Comparison of ENCODE assay signal across 8 cellular contexts in the genomic region with DNA sequence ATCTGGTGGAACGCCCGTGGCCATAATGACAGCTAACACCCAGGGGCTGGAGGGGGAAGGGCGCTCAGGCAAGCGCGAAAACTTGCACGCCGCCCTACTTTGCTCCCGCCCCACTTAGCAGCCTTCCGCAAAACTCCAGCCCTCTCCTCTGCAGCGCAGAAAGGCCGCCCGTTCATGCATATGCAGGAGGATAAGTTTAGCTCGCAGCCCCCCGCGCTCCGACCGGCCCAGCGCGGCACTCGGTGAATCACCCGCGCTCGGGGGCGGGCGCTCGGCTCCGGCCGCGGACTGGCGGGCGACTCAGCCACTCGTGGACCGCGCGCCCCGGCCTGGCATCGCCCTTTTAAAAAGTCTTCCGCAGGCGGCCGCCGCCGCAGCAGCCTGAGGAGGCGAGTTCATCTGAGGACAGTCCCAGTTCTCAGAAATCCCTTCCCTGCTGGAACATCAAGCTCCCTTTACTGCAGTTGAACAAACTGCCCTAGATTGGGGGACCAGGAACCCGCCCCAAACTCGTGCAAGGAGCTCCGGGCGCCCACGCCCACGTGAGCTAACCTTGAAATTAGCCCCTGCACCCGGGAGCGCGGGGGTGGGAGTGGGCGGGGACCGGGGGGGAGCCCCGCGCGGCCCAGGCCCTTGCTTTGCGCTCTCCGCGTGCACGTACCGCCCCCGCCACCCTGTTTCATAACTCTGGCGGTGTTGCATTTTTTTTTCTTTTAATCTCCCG. TPM values are rescaled to one million over a fixed set of nuclear protein-coding genes. Genes with fewer than 3 reads are reported as not detected.
DNase-seq lines count a peak whose midpoint lies in the region; ATAC-seq and TF ChIP-seq lines count a peak whose summit lies in the region.

No MANE protein-coding gene starts in this region.

- peak overlapping the region; percentile 87 for H3K9ac ChIP-seq in DND-41 (ENCODE audit: low read depth, low read length)

- no peaks in the 10 kb centered on the region; the same call in 2 of the 3 replicates for H3K9me3 Mint-ChIP-seq in GM23338
- no peaks in the 10 kb centered on the region for H3K9me3 Mint-ChIP-seq in natural killer cell treated with Interleukin-12 subunit alpha and Interleukin-12 subunit beta and Interleukin-15 and Interleukin-18, amount 100 ng/mL, for 72 hours

- 0 out of 2 replicates have a peak, but pooled peaks cover 1% of the 10 kb centered on the region for H3F3A ChIP-seq in GM23338 (replicated peaks; ENCODE audit: low read depth)

- H3K4me1 Mint-ChIP-seq in GM23338: peaks cover 26% of the 10 kb centered on the region
- peaks cover 37 to 46% of the 10 kb centered on the region in 2 donors for H3K4me1 Mint-ChIP-seq in natural killer cell treated with Interleukin-12 subunit alpha and Interleukin-12 subunit beta and Interleukin-15 and Interleukin-18, amount 100 ng/mL, for 72 hours (ENCODE audit: low read depth in 2 of 2)

- H3K4me1 ChIP-seq in DND-41 (ENCODE audit: insufficient read depth, low read length) (peaks cover 29% of the 10 kb centered on the region), GM23338 (ENCODE audit: insufficient read depth) (peaks cover 27% of the 10 kb centered on the region)

- no peaks in the 10 kb centered on the region for H3K36me3 Mint-ChIP-seq in GM23338 (ENCODE audit: low read depth)
- H3K36me3 Mint-ChIP-seq in natural killer cell treated with Interleukin-12 subunit alpha and Interleukin-12 subunit beta and Interleukin-15 and Interleukin-18, amount 100 ng/mL, for 72 hours: no peaks in the 10 kb centered on the region

- H3K9me2 ChIP-seq in GM23338 (ENCODE audit: insufficient read depth): no peaks in the 10 kb centered on the region

- peak overlapping the region; percentile 27 to 72; a peak in 3 of 4 replicates for H3K4me3 ChIP-seq in DND-41 (ENCODE audit: low read depth in 1 of 2, low read length in 2 of 2)
- H3K4me3 ChIP-seq in GM23338: peak overlapping the region; percentile 84
- H3K4me3 ChIP-seq in LNCaP clone FGC (ENCODE audit: low read depth, low read length): peak overlapping the region; percentile 55

- no peaks in the 10 kb centered on the region for H3K9me3 ChIP-seq in DND-41 (ENCODE audit: insufficient read depth, low read length, severe bottlenecking)

- H4K20me1 ChIP-seq in DND-41 (ENCODE audit: insufficient read depth, low read length) (no peaks in the 10 kb centered on the region), GM23338 (replicated peaks; ENCODE audit: insufficient read depth) (no peaks in the 10 kb centered on the region)

- TF ChIP-seq CTCF in DND-41 (IDR thresholded peaks at IDR 0.05; ENCODE audit: borderline replicate concordance, extremely low read depth, low read length, poor library complexity, severe bottlenecking) (no peak), GM23338 (conservative IDR thresholded peaks at IDR 0.05; ENCODE audit: low read depth in 2 of 2) (no peak), LNCaP clone FGC (IDR thresholded peaks at IDR 0.05; ENCODE audit: control insufficient read depth, extremely low read depth, insufficient read depth) (no peak)

- peak overlapping the region; percentile 87 for H3K27ac Mint-ChIP-seq in GM23338
- peak overlapping the region; percentile 81 to 91 for H3K27ac Mint-ChIP-seq in natural killer cell treated with Interleukin-12 subunit alpha and Interleukin-12 subunit beta and Interleukin-15 and Interleukin-18, amount 100 ng/mL, for 72 hours

- H3K79me2 ChIP-seq in DND-41 (ENCODE audit: insufficient read depth, low read length) (no peaks in the 10 kb centered on the region), GM23338 (replicated peaks; ENCODE audit: insufficient read depth) (no peaks in the 10 kb centered on the region)

- peak overlapping the region; percentile 92 for H3K4me3 Mint-ChIP-seq in GM23338
- H3K4me3 Mint-ChIP-seq in natural killer cell treated with Interleukin-12 subunit alpha and Interleukin-12 subunit beta and Interleukin-15 and Interleukin-18, amount 100 ng/mL, for 72 hours: peak overlapping the region; percentile 90

- H3K27me3 ChIP-seq in DND-41 (ENCODE audit: insufficient read depth, low read length, poor library complexity): no peaks in the 10 kb centered on the region
- peaks cover 66% of the 10 kb centered on the region for H3K27me3 ChIP-seq in GM23338 (ENCODE audit: insufficient read depth)

- H3K27ac ChIP-seq in DND-41 (ENCODE audit: low read length) (peak overlapping the region; percentile 89), GM23338 (ENCODE audit: low read depth) (peak overlapping the region; percentile 68; the same call in 1 of the 2 replicates)

- DNase-seq in DND-41: peak; percentile 83
- peak; percentile 81 for DNase-seq in GM23338 (ENCODE audit: low spot score)
- peak; percentile 96 for DNase-seq in LNCaP clone FGC (ENCODE audit: low read depth)
- peak; percentile 95 for DNase-seq in RPMI7951 (ENCODE audit: low read depth)
- DNase-seq in activated T-helper 9 cell treated with anti-CD3 and anti-CD28 coated beads, Interleukin-2, amount 50 U/mL, for 16 hours (ENCODE audit: low read depth): peak; percentile 83
- DNase-seq in fibroblast of peridontal ligament (ENCODE audit: extremely low read depth): peak; percentile 97
- DNase-seq in natural killer cell treated with Interleukin-12 subunit alpha and Interleukin-12 subunit beta and Interleukin-15 and Interleukin-18, amount 100 ng/mL, for 72 hours (ENCODE audit: low spot score): peak; percentile 93
- DNase-seq in stimulated activated naive CD4-positive, alpha-beta T cell treated with Interleukin-2 at 50 U/mL for 16 hours (lab: John Stamatoyannopoulos, UW): peak; percentile 90

- H3K27me3 Mint-ChIP-seq in GM23338 (ENCODE audit: insufficient read depth, low read depth, poor library complexity): peaks cover 31% of the 10 kb centered on the region
- peaks cover 8 to 9% of the 10 kb centered on the region in 2 donors for H3K27me3 Mint-ChIP-seq in natural killer cell treated with Interleukin-12 subunit alpha and Interleukin-12 subunit beta and Interleukin-15 and Interleukin-18, amount 100 ng/mL, for 72 hours

- ATAC-seq in DND-41 (ENCODE audit: insufficient read depth, low read depth) (peak; percentile 71), GM23338 (peak; percentile 38)
- ATAC-seq in natural killer cell treated with Interleukin-12 subunit alpha and Interleukin-12 subunit beta and Interleukin-15 and Interleukin-18, amount 100 ng/mL, for 72 hours: peak; percentile 78 to 86

- H3K36me3 ChIP-seq in DND-41 (ENCODE audit: insufficient read depth, low read length) (no peaks in the 10 kb centered on the region), GM23338 (ENCODE audit: insufficient read depth) (no peaks in the 10 kb centered on the region)

- H3K4me2 ChIP-seq in DND-41 (ENCODE audit: insufficient read depth, low read length): peak overlapping the region; percentile 96
- H3K4me2 ChIP-seq in GM23338: peak overlapping the region; percentile 98

- peak overlapping the region; percentile 82 for H2AFZ ChIP-seq in DND-41 (ENCODE audit: low read depth, low read length)
- peak overlapping the region; percentile 98 for H2AFZ ChIP-seq in GM23338

RNA-seq across cellular contexts. Expression of a gene that starts 4.5 kb away (rescaled TPM):
- total RNA-seq in GM23338 (2014; rRNA removed; shearing (Covaris generic)): 0.82 and 1.5 TPM in 2 replicates
- polyA plus RNA-seq in GM23338 (2016; fragmentation: Nextera tagmentation; extraction: Ambion mirVana): 0.45 and 0.58 TPM in 2 replicates
- 14.9 and 18.1 TPM in 2 replicates for total RNA-seq in RPMI7951 (2014; rRNA removed; shearing (Covaris generic))
- total RNA-seq in natural killer cell treated with Interleukin-12 subunit alpha and Interleukin-12 subunit beta and Interleukin-15 and Interleukin-18, amount 100 ng/mL, for 72 hours: 1 to 10 TPM; 3.3 to 4.0 TPM

Comparison
In these comparisons a context has a peak if more than half of its experiments do, and no peak if none do; other contexts are left out.
1. Peak in every context shown above with its lines: DNase-seq, ATAC-seq, H3K4me3 ChIP-seq and H3K27ac ChIP-seq.